In genomic region chr2:207008105-207008990, GRCh38 we compare ENCODE assay signal across 11 cellular contexts.
DNase-seq lines count a peak whose midpoint lies in the region; ATAC-seq and TF ChIP-seq lines count a peak whose summit lies in the region.
"Had no signal": no experiment of that assay in that cellular context is flagged by ENCODE, and none has a peak within 500 bp of the region (broad histone marks: within the 10 kb centered on the region; RNA-seq: fewer than 3 reads in every experiment).

No MANE protein-coding gene starts in this region.

- H3K79me2 ChIP-seq in neural cell (replicated peaks; ENCODE audit: insufficient read depth, low read length), result no peaks in the 10 kb centered on the region

- TF ChIP-seq EP300 in neural cell (conservative IDR thresholded peaks at IDR 0.05; ENCODE audit: poor library complexity, severe bottlenecking), result no peak
- TF ChIP-seq EP300 in gastroesophageal sphincter (IDR thresholded peaks at IDR 0.05), result no peak

- H3K4me2 ChIP-seq in neural cell (ENCODE audit: low read length), result no peak overlapping the region

- H3K9ac ChIP-seq in NT2/D1 (ENCODE audit: insufficient read length, low read depth), result no peak overlapping the region
- no peak overlapping the region for H3K9ac ChIP-seq in neural cell (ENCODE audit: low read length)

- no peaks in the 10 kb centered on the region for H3K4me1 Mint-ChIP-seq in T-helper 17 cell

- H3K36me3 Mint-ChIP-seq in T-helper 17 cell (ENCODE audit: low read depth), result peaks cover under 1% of the 10 kb centered on the region

- H3K27ac Mint-ChIP-seq in T-helper 17 cell, result no peak overlapping the region

- H4K20me1 ChIP-seq in neural cell (ENCODE audit: insufficient read depth), result no peaks in the 10 kb centered on the region

- H3K36me3 ChIP-seq in BJ (ENCODE audit: control insufficient read depth, insufficient read depth, low read length) (no peaks in the 10 kb centered on the region), NT2/D1 (ENCODE audit: insufficient read depth, insufficient read length, low read length) (no peaks in the 10 kb centered on the region), neural cell (ENCODE audit: insufficient read depth, low read length) (no peaks in the 10 kb centered on the region), gastroesophageal sphincter (no peaks in the 10 kb centered on the region)
- H3K36me3 ChIP-seq: pancreas had no signal

- TF ChIP-seq POLR2A in gastroesophageal sphincter (IDR thresholded peaks at IDR 0.05), result no peak

- no peaks in the 10 kb centered on the region for H3K9me2 ChIP-seq in neural cell (ENCODE audit: insufficient read depth, low read length)

- TF ChIP-seq CTCF in BJ (IDR thresholded peaks at IDR 0.05; ENCODE audit: insufficient read depth, low read depth, low read length), result peak; percentile 35; the same call in 1 of the 2 replicates
- peak; percentile 18 for TF ChIP-seq CTCF in neural cell (IDR thresholded peaks at IDR 0.05; ENCODE audit: poor library complexity, severe bottlenecking)
- peak in 1 of 4 experiments; percentile 7 for TF ChIP-seq CTCF in gastroesophageal sphincter (IDR thresholded peaks at IDR 0.05)

- no peaks in the 10 kb centered on the region for H3F3A ChIP-seq in neural cell (ENCODE audit: insufficient read depth, low read length, poor library complexity, severe bottlenecking)

- H2AFZ ChIP-seq in neural cell (ENCODE audit: low read depth, low read length), result no peak overlapping the region

- H3K4me3 Mint-ChIP-seq in T-helper 17 cell, result no peak overlapping the region

- no peaks in the 10 kb centered on the region for H3K27me3 ChIP-seq in BJ (ENCODE audit: control insufficient read depth, insufficient read depth, low read length)
- no peaks in the 10 kb centered on the region for H3K27me3 ChIP-seq in NT2/D1 (ENCODE audit: insufficient read depth, insufficient read length)
- no peaks in the 10 kb centered on the region for H3K27me3 ChIP-seq in neural cell (ENCODE audit: insufficient read depth, low read depth, low read length)
- no peaks in the 10 kb centered on the region for H3K27me3 ChIP-seq in gastroesophageal sphincter
- H3K27me3 ChIP-seq: pancreas had no signal

- H3K27me3 Mint-ChIP-seq in T-helper 17 cell, result no peaks in the 10 kb centered on the region

- ATAC-seq in GM21786 (IDR thresholded peaks at IDR 0.05; ENCODE audit: unreplicated experiment) (no peak), gastroesophageal sphincter (no peak), T-helper 17 cell (no peak), GM19455 (IDR thresholded peaks at IDR 0.05; ENCODE audit: unreplicated experiment) (no peak)
- ATAC-seq: pancreas had no signal

- no peak for TF ChIP-seq RAD21 in neural cell (conservative IDR thresholded peaks at IDR 0.05)

- CTCF ChIA-PET in BJ (lab: Yijun Ruan, JAX), result interaction anchor here (1.4 kb wide), 1 partner anchor 15 kb away, joined by 4 read pairs; no protein-coding TSS in a partner anchor

- no peak for DNase-seq in BJ (ENCODE audit: low read depth)
- peak; percentile 89 for DNase-seq in NT2/D1 (ENCODE audit: low read depth, low spot score)
- no peak for DNase-seq in epithelial cell of prostate (ENCODE audit: low read depth, low spot score)
- DNase-seq in T-helper 17 cell, result no peak
- DNase-seq: GDM1, NCI-H2029 treated with DMSO at 0.1 percent for 48 hours, pancreas had no signal

- H3K4me1 ChIP-seq in NT2/D1 (ENCODE audit: insufficient read depth, insufficient read length) (no peaks in the 10 kb centered on the region), gastroesophageal sphincter (no peaks in the 10 kb centered on the region)
- H3K4me1 ChIP-seq: pancreas had no signal

- WGBS in gastroesophageal sphincter (ENCODE audit: low coverage in 1 of 2), 2 donors, result 50 to 67% methylated on average over 1 of the region's 1 CpG

- H3K9me3 ChIP-seq in NT2/D1 (ENCODE audit: insufficient read depth, low read length) (peaks cover 9% of the 10 kb centered on the region; the same call in 1 of the 2 replicates), neural cell (ENCODE audit: low read length) (no peaks in the 10 kb centered on the region), gastroesophageal sphincter (no peaks in the 10 kb centered on the region), T-helper 17 cell (ENCODE audit: control insufficient read depth, low read length, poor library complexity, severe bottlenecking) (no peaks in the 10 kb centered on the region)
- H3K9me3 ChIP-seq: pancreas had no signal

- H3K27ac ChIP-seq in epithelial cell of prostate (peak overlapping the region; percentile 59), neural cell (ENCODE audit: low read length) (no peak overlapping the region), gastroesophageal sphincter (no peak overlapping the region)
- H3K27ac ChIP-seq: pancreas had no signal

- POLR2A ChIA-PET in BJ (lab: Charles Lee), result no interaction called here

- H3K4me3 ChIP-seq in BJ (ENCODE audit: low read depth, low read length), result no peak overlapping the region
- no peak overlapping the region for H3K4me3 ChIP-seq in NT2/D1 (ENCODE audit: insufficient read length, low read depth)
- H3K4me3 ChIP-seq in neural cell (ENCODE audit: low read length), result no peak overlapping the region
- no peak overlapping the region for H3K4me3 ChIP-seq in gastroesophageal sphincter
- H3K4me3 ChIP-seq: pancreas had no signal

TF ChIP-seq in neural cell, 6 proteins besides CTCF, POLR2A, EP300 and RAD21:
- TF ChIP-seq TAF1 (IDR thresholded peaks at IDR 0.05; ENCODE audit: low read depth) (no peak), EZH2 (IDR thresholded peaks at IDR 0.05; ENCODE audit: borderline replicate concordance, insufficient read depth, low read length, poor library complexity, severe bottlenecking) (no peak), MXI1 (conservative IDR thresholded peaks at IDR 0.05; ENCODE audit: poor library complexity, severe bottlenecking) (no peak)
